In genomic region chr4:38128478-38129451, GRCh38 we compare ENCODE assay signal across 1 cellular context.
A peak's percentile ranks its signal among the peaks of the same experiment; 100 is the strongest.
TF ChIP-seq lines count a peak whose summit lies in the region.

No MANE protein-coding gene starts in this region.

TF ChIP-seq in HepG2, 621 proteins besides CTCF, POLR2A, EP300 and RAD21 (continued from another document):
- no peak for TF ChIP-seq ZNF800 (CRISPR knock-in tag; IDR thresholded peaks at IDR 0.05)
- TF ChIP-seq ARID5B (CRISPR knock-in tag; IDR thresholded peaks at IDR 0.05): peak; percentile 46; the same call in 1 of the 2 replicates
- TF ChIP-seq POGK (CRISPR knock-in tag; conservative IDR thresholded peaks at IDR 0.05): no peak
- no peak for TF ChIP-seq NR3C1 (CRISPR knock-in tag; IDR thresholded peaks at IDR 0.05)
- TF ChIP-seq, protein P1, sequence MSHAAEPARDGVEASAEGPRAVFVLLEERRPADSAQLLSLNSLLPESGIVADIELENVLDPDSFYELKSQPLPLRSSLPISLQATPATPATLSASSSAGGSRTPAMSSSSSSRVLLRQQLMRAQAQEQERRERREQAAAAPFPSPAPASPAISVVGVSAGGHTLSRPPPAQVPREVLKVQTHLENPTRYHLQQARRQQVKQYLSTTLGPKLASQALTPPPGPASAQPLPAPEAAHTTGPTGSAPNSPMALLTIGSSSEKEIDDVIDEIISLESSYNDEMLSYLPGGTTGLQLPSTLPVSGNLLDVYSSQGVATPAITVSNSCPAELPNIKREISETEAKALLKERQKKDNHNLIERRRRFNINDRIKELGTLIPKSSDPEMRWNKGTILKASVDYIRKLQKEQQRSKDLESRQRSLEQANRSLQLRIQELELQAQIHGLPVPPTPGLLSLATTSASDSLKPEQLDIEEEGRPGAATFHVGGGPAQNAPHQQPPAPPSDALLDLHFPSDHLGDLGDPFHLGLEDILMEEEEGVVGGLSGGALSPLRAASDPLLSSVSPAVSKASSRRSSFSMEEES (CRISPR knock-in tag; IDR thresholded peaks at IDR 0.05): no peak
- TF ChIP-seq ZNF547 (CRISPR knock-in tag; IDR thresholded peaks at IDR 0.05): no peak
- TF ChIP-seq TCF7L2 (IDR thresholded peaks at IDR 0.05; ENCODE audit: low read depth, low read length): no peak
- peak; percentile 35; the same call in 1 of the 2 replicates for TF ChIP-seq NCOR1 (IDR thresholded peaks at IDR 0.05; ENCODE audit: borderline replicate concordance, low read length)
- TF ChIP-seq, protein P2, sequence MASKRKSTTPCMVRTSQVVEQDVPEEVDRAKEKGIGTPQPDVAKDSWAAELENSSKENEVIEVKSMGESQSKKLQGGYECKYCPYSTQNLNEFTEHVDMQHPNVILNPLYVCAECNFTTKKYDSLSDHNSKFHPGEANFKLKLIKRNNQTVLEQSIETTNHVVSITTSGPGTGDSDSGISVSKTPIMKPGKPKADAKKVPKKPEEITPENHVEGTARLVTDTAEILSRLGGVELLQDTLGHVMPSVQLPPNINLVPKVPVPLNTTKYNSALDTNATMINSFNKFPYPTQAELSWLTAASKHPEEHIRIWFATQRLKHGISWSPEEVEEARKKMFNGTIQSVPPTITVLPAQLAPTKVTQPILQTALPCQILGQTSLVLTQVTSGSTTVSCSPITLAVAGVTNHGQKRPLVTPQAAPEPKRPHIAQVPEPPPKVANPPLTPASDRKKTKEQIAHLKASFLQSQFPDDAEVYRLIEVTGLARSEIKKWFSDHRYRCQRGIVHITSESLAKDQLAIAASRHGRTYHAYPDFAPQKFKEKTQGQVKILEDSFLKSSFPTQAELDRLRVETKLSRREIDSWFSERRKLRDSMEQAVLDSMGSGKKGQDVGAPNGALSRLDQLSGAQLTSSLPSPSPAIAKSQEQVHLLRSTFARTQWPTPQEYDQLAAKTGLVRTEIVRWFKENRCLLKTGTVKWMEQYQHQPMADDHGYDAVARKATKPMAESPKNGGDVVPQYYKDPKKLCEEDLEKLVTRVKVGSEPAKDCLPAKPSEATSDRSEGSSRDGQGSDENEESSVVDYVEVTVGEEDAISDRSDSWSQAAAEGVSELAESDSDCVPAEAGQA (IDR thresholded peaks at IDR 0.05; ENCODE audit: low read depth): no peak
- TF ChIP-seq, protein P2 (CRISPR knock-in tag; IDR thresholded peaks at IDR 0.05; ENCODE audit: borderline replicate concordance): no peak
- no peak for TF ChIP-seq NCOA2 (CRISPR knock-in tag; IDR thresholded peaks at IDR 0.05)
- no peak for TF ChIP-seq NR2C2 (CRISPR knock-in tag; IDR thresholded peaks at IDR 0.05; ENCODE audit: borderline replicate concordance)
- no peak for TF ChIP-seq ZFP41 (CRISPR knock-in tag; IDR thresholded peaks at IDR 0.05; ENCODE audit: borderline replicate concordance)
- TF ChIP-seq RXRB (CRISPR knock-in tag; IDR thresholded peaks at IDR 0.05; ENCODE audit: borderline replicate concordance): peak; percentile 65
- no peak for TF ChIP-seq ZNF598 (CRISPR knock-in tag; IDR thresholded peaks at IDR 0.05; ENCODE audit: borderline replicate concordance)
- TF ChIP-seq MIER3 (CRISPR knock-in tag; IDR thresholded peaks at IDR 0.05; ENCODE audit: borderline replicate concordance): no peak
- TF ChIP-seq KDM1A (CRISPR knock-in tag; IDR thresholded peaks at IDR 0.05): no peak
- no peak for TF ChIP-seq ZNF232 (CRISPR knock-in tag; IDR thresholded peaks at IDR 0.05; ENCODE audit: borderline replicate concordance)
- TF ChIP-seq ZFP1 (CRISPR knock-in tag; IDR thresholded peaks at IDR 0.05): no peak
- TF ChIP-seq ARNT (IDR thresholded peaks at IDR 0.05): no peak
